8 cellular contexts compared by ENCODE assay signal in genomic region chr19:21020298-21021227, GRCh38. TPM values are rescaled to one million over a fixed set of nuclear protein-coding genes. Genes with fewer than 3 reads are reported as not detected.
DNase-seq lines count a peak whose midpoint lies in the region; ATAC-seq and TF ChIP-seq lines count a peak whose summit lies in the region.

ZNF430 (plus strand) TSS chr19:21020657; CDS start chr19:21020801, 144 bp downstream.

- H4K20me1 ChIP-seq in BLaER1: peaks cover 23% of the 10 kb centered on the region

- H3K4me3 ChIP-seq in BLaER1 (peak within 1 kb of the TSS; percentile 79), left lung (peak within 1 kb of the TSS; percentile 75 to 89)

- H3K27me3 Mint-ChIP-seq in dendritic cell treated with granulocyte-macrophage colony-stimulating factor and Interleukin-4, amounts not matched to agents 40 ng/mL and 50 ng/mL, for 4 days: no peaks in the 10 kb centered on the region

- TF ChIP-seq CTCF in left lung (IDR thresholded peaks at IDR 0.05): no peak

- H3K36me3 Mint-ChIP-seq in dendritic cell treated with granulocyte-macrophage colony-stimulating factor and Interleukin-4, amounts not matched to agents 40 ng/mL and 50 ng/mL, for 4 days (ENCODE audit: low read depth): peaks cover 48% of the 10 kb centered on the region

- H3K4me1 Mint-ChIP-seq in dendritic cell treated with granulocyte-macrophage colony-stimulating factor and Interleukin-4, amounts not matched to agents 40 ng/mL and 50 ng/mL, for 4 days (ENCODE audit: low read depth): peaks cover 17% of the 10 kb centered on the region

- H3K36me3 ChIP-seq in BLaER1: peaks cover 37% of the 10 kb centered on the region
- peaks cover 0 to 25% of the 10 kb centered on the region in 2 donors for H3K36me3 ChIP-seq in left lung

- H3K9me3 Mint-ChIP-seq in dendritic cell treated with granulocyte-macrophage colony-stimulating factor and Interleukin-4, amounts not matched to agents 40 ng/mL and 50 ng/mL, for 4 days: no peaks in the 10 kb centered on the region

- H3K9me3 ChIP-seq in BLaER1: peaks cover 18% of the 10 kb centered on the region
- no peaks in the 10 kb centered on the region for H3K9me3 ChIP-seq in left lung

- peak within 1 kb of the TSS; percentile 86 for H3K4me2 ChIP-seq in BLaER1

- H3K27ac ChIP-seq in BLaER1: peak within 1 kb of the TSS; percentile 92
- H3K27ac ChIP-seq in left lung: peak within 1 kb of the TSS; percentile 89 to 92

- ATAC-seq in GM19328 (IDR thresholded peaks at IDR 0.05; ENCODE audit: unreplicated experiment) (peak; percentile 93), HG03521 (IDR thresholded peaks at IDR 0.05; ENCODE audit: unreplicated experiment) (peak; percentile 95), left lung (peak; percentile 99)

- H3K27me3 ChIP-seq in BLaER1 (no peaks in the 10 kb centered on the region), left lung (no peaks in the 10 kb centered on the region)

- peak within 1 kb of the TSS; percentile 94 for H3K4me3 Mint-ChIP-seq in dendritic cell treated with granulocyte-macrophage colony-stimulating factor and Interleukin-4, amounts not matched to agents 40 ng/mL and 50 ng/mL, for 4 days

- peak within 1 kb of the TSS; percentile 99 for H3K27ac Mint-ChIP-seq in dendritic cell treated with granulocyte-macrophage colony-stimulating factor and Interleukin-4, amounts not matched to agents 40 ng/mL and 50 ng/mL, for 4 days

- H3K9ac ChIP-seq in BLaER1: peak within 1 kb of the TSS; percentile 90

- DNase-seq in NCI-H748 (lab: John Stamatoyannopoulos, UW; ENCODE audit: unreplicated experiment) (peak; percentile 97), left lung (peak; percentile 90 to 94)
- DNase-seq in activated CD4-positive, alpha-beta T cell treated with anti-CD3 and anti-CD28 coated beads, Interleukin-2, amount 50 U/mL, for 1 hour: peak; percentile 87
- peak; percentile 85 to 89 for DNase-seq in stimulated activated CD4-positive, alpha-beta T cell treated with anti-CD3 and anti-CD28 coated beads, Interleukin-2, amount 100 ng/mL, for 48 hours

- H3K4me1 ChIP-seq in BLaER1 (peaks cover 20% of the 10 kb centered on the region), left lung (peaks cover 0 to 26% of the 10 kb centered on the region in 2 donors)

- intact Hi-C loops in dendritic cell treated with granulocyte-macrophage colony-stimulating factor and Interleukin-4, amounts not matched to agents 40 ng/mL and 50 ng/mL, for 4 days (cut with micrococcal nuclease): loop anchor here (1.0 to 10.0 kb wide), 3 partner anchors 62 to 304 kb away; partner anchors contain the start of genes ZNF431, ZNF708 and ZNF714
- intact Hi-C loops in left lung (cut with DNase I): no loop called here

RNA-seq across cellular contexts. Expression of gene ZNF430, which starts in this region (rescaled TPM):
- 10 to 100 TPM; 11.1 to 13.4 TPM for total RNA-seq in left lung

Comparison
In these comparisons a context has a peak if more than half of its experiments do, and no peak if none do; other contexts are left out.
1. Peak in every context shown above with its lines: DNase-seq, ATAC-seq, H3K4me3 ChIP-seq and H3K27ac ChIP-seq.